ENCODE assay signal across 8 cellular contexts in genomic region chr10:11611248-11612003, GRCh38. TPM values are rescaled to one million over a fixed set of nuclear protein-coding genes. Genes with fewer than 3 reads are reported as not detected.
A peak's percentile ranks its signal among the peaks of the same experiment; 100 is the strongest.
DNase-seq lines count a peak whose midpoint lies in the region; ATAC-seq, FAIRE-seq and TF ChIP-seq lines count a peak whose summit lies in the region.

TSS of gene USP6NL (minus strand) at chr10:11611650. CDS start at chr10:11597634, 14,016 bp downstream.

- H3K4me1 Mint-ChIP-seq in dendritic cell treated with granulocyte-macrophage colony-stimulating factor and Interleukin-4, amounts not matched to agents 40 ng/mL and 50 ng/mL, for 4 days (ENCODE audit: low read depth) = peaks cover 22% of the 10 kb centered on the region

- DNase-seq in A673 (ENCODE audit: low spot score) (peak; percentile 92), GM18507 (ENCODE audit: extremely low spot score, insufficient read length, low read depth) (no peak), NCI-H2227 (lab: John Stamatoyannopoulos, UW; ENCODE audit: unreplicated experiment) (peak; percentile 90), left lobe of liver (ENCODE audit: low spot score) (peak; percentile 96)
- peak; percentile 66 for DNase-seq in activated CD4-positive, alpha-beta T cell treated with anti-CD3 and anti-CD28 coated beads for 48 hours
- DNase-seq in stimulated activated CD4-positive, alpha-beta T cell treated with anti-CD3 and anti-CD28 coated beads, Interleukin-2, amount 100 ng/mL, for 24 hours = peak; percentile 64 to 77

- H3K27me3 Mint-ChIP-seq in dendritic cell treated with granulocyte-macrophage colony-stimulating factor and Interleukin-4, amounts not matched to agents 40 ng/mL and 50 ng/mL, for 4 days = no peaks in the 10 kb centered on the region

- CTCF ChIA-PET in A673 (lab: Charles Lee) = no interaction called here

- peaks cover 5% of the 10 kb centered on the region for H3K36me3 Mint-ChIP-seq in dendritic cell treated with granulocyte-macrophage colony-stimulating factor and Interleukin-4, amounts not matched to agents 40 ng/mL and 50 ng/mL, for 4 days (ENCODE audit: low read depth)

- no peaks in the 10 kb centered on the region for H3K9me3 ChIP-seq in A673 (ENCODE audit: low read depth, low read length, poor library complexity, severe bottlenecking)

- peaks cover 26% of the 10 kb centered on the region for H3K4me1 ChIP-seq in A673 (ENCODE audit: insufficient read depth, low read length, poor library complexity, severe bottlenecking)

- H3K27ac Mint-ChIP-seq in dendritic cell treated with granulocyte-macrophage colony-stimulating factor and Interleukin-4, amounts not matched to agents 40 ng/mL and 50 ng/mL, for 4 days = peak within 1 kb of the TSS; percentile 74

- H3K9me3 Mint-ChIP-seq in dendritic cell treated with granulocyte-macrophage colony-stimulating factor and Interleukin-4, amounts not matched to agents 40 ng/mL and 50 ng/mL, for 4 days = no peaks in the 10 kb centered on the region

- FAIRE-seq in GM18507 (lab: Jason Lieb, UNC) = peak; percentile 12

- no peak for TF ChIP-seq CTCF in A673 (conservative IDR thresholded peaks at IDR 0.05; ENCODE audit: low read depth, low read length)

- H3K4me3 ChIP-seq in A673 (ENCODE audit: low read depth, low read length, poor library complexity, severe bottlenecking) = peak within 1 kb of the TSS; percentile 95

- H3K27me3 ChIP-seq in A673 (replicated peaks; ENCODE audit: insufficient read depth, low read depth, low read length, poor library complexity) = no peaks in the 10 kb centered on the region

- peak within 1 kb of the TSS; percentile 83 for H3K4me3 Mint-ChIP-seq in dendritic cell treated with granulocyte-macrophage colony-stimulating factor and Interleukin-4, amounts not matched to agents 40 ng/mL and 50 ng/mL, for 4 days

- BruUV-seq in A673 (replicated peaks; lab: Mats Ljungman, UMichigan) = no TSS peak

- POLR2A ChIA-PET in A673 (lab: Charles Lee; ENCODE audit: low non-redundant PET) = interaction anchor here (0.7 kb wide), 1 partner anchor 37 kb away, joined by 3 read pairs; no protein-coding TSS in a partner anchor

- intact Hi-C loops in A673 (cut with micrococcal nuclease; ENCODE audit: unreplicated experiment) = loop anchor here (2.0 to 10.0 kb wide), 2 partner anchors 95 to 113 kb away; no protein-coding TSS in a partner anchor
- intact Hi-C loops in dendritic cell treated with granulocyte-macrophage colony-stimulating factor and Interleukin-4, amounts not matched to agents 40 ng/mL and 50 ng/mL, for 4 days (cut with micrococcal nuclease) = loop anchor here (5.0 kb wide), 1 partner anchor 111 kb away; no protein-coding TSS in a partner anchor

- ATAC-seq in HG03039 (IDR thresholded peaks at IDR 0.05; ENCODE audit: unreplicated experiment) (peak; percentile 43), left lobe of liver (peak; percentile 94)

- no peaks in the 10 kb centered on the region for H3K36me3 ChIP-seq in A673 (ENCODE audit: insufficient read depth, low read length, poor library complexity, severe bottlenecking)

- peak within 1 kb of the TSS; percentile 95 for H3K27ac ChIP-seq in A673 (ENCODE audit: low read depth, low read length, poor library complexity, severe bottlenecking)

RNA-seq across cellular contexts. Expression of gene USP6NL, which starts in this region (rescaled TPM):
- total RNA-seq in A673 (2021) (38.7 and 40.0 TPM in 2 replicates), left lobe of liver (9.0 TPM)
